In the genomic region with DNA sequence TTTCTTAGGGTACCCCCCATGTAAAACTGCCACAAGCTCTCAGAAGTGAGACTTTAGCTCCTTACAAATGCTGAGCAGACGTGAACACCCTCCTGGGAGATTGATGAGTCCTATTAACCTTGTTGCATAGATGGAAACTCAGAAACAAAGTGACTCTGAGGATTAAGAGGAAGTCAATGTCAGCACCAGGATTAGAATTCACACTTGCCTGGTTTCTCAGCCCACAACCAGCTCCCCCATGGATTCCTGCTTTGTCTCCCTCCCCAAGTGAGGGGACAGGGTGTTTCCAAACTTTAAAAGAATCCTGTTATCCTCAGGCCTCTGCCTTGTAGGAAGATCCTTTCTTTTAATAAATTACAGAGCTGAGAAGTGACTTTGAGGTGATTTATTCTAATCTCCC, we compare ENCODE assay signal across 1 cellular context.
TF ChIP-seq lines count a peak whose summit lies in the region.

No MANE protein-coding gene starts in this region.

TF ChIP-seq in SK-N-SH, 30 proteins besides CTCF, POLR2A, EP300 and RAD21 (continued from another document):
- TF ChIP-seq ELF1 (IDR thresholded peaks at IDR 0.05) (no peak), TAF1 (IDR thresholded peaks at IDR 0.05; ENCODE audit: borderline replicate concordance, low read depth, low read length) (no peak), POLR2AphosphoS5 (IDR thresholded peaks at IDR 0.05; ENCODE audit: low read depth, low read length) (no peak), JUND (IDR thresholded peaks at IDR 0.05) (no peak), GATA2 (CRISPR knock-in tag; IDR thresholded peaks at IDR 0.05) (no peak), NRF1 (IDR thresholded peaks at IDR 0.05; ENCODE audit: low read depth, low read length) (no peak), RCOR1 (IDR thresholded peaks at IDR 0.05; ENCODE audit: low read length) (no peak)
- TF ChIP-seq, protein P1, sequence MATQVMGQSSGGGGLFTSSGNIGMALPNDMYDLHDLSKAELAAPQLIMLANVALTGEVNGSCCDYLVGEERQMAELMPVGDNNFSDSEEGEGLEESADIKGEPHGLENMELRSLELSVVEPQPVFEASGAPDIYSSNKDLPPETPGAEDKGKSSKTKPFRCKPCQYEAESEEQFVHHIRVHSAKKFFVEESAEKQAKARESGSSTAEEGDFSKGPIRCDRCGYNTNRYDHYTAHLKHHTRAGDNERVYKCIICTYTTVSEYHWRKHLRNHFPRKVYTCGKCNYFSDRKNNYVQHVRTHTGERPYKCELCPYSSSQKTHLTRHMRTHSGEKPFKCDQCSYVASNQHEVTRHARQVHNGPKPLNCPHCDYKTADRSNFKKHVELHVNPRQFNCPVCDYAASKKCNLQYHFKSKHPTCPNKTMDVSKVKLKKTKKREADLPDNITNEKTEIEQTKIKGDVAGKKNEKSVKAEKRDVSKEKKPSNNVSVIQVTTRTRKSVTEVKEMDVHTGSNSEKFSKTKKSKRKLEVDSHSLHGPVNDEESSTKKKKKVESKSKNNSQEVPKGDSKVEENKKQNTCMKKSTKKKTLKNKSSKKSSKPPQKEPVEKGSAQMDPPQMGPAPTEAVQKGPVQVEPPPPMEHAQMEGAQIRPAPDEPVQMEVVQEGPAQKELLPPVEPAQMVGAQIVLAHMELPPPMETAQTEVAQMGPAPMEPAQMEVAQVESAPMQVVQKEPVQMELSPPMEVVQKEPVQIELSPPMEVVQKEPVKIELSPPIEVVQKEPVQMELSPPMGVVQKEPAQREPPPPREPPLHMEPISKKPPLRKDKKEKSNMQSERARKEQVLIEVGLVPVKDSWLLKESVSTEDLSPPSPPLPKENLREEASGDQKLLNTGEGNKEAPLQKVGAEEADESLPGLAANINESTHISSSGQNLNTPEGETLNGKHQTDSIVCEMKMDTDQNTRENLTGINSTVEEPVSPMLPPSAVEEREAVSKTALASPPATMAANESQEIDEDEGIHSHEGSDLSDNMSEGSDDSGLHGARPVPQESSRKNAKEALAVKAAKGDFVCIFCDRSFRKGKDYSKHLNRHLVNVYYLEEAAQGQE (IDR thresholded peaks at IDR 0.05; ENCODE audit: low read depth, low read length): no peak
